In the genomic region with DNA sequence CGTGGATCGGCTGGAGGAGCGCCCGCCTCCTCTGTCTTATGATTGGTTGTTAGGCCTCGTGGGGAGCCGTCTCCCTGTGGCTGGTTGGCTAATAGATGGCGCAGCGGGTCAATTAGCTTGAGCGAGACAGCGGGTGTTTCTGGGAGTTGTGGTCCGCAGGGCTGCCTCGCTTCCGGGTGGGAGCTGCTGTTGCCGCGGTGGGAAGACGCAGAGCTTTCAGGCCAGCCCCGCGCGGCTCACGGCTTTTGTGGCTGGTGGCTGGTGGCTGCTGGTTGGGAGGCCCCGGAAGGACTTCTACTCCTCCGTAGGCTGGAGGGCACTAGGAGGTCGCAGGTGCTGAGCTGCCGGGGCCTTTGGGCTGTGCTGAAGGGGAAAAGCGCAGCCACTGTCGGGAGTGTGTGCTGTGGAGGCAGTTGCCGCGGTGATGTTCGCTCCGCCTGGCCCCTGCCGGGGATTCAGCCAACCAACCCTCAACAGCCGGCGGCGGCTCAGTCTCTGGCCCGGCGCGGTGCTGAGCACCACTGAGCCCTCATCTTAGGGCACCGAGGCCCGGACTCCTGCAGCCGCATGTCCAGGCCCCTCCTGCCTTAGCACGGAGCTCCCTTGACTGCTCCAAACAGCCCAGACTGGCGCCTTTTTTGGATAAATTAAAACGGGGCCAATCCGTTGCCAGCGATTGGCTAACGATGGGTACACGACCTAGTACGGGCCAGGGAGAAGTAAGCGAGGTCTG, we compare ENCODE assay signal across 8 cellular contexts. TPM values are rescaled to one million over a fixed set of nuclear protein-coding genes. Genes with fewer than 3 reads are reported as not detected.
DNase-seq lines count a peak whose midpoint lies in the region; ATAC-seq, FAIRE-seq and TF ChIP-seq lines count a peak whose summit lies in the region.

No MANE protein-coding gene starts in this region.

- peaks cover 19% of the 10 kb centered on the region for H3K36me3 Mint-ChIP-seq in Caco-2 (ENCODE audit: insufficient read depth, unreplicated experiment)

- H3K4me1 ChIP-seq in Caco-2 (peaks cover 5% of the 10 kb centered on the region), mesodermal cell (ENCODE audit: control insufficient read depth, insufficient read depth, low read length, poor library complexity, severe bottlenecking) (no peaks in the 10 kb centered on the region)

- peak; percentile 9 for FAIRE-seq in HTR-8/SVneo (lab: Jason Lieb, UNC)
- peak; percentile 85 for FAIRE-seq in endometrium (lab: Jason Lieb, UNC)

- POLR2A ChIA-PET in Caco-2 (lab: Charles Lee): interaction anchor here (0.6 to 3.1 kb wide), 5 partner anchors 17 to 644 kb away, joined by 3 to 66 read pairs (median 4); a partner anchor contains a TSS

- no peaks in the 10 kb centered on the region for H3K27me3 Mint-ChIP-seq in Caco-2 (ENCODE audit: insufficient read depth, unreplicated experiment)

- intact Hi-C loops in Caco-2 (cut with micrococcal nuclease; ENCODE audit: unreplicated experiment): loop anchor here (1.0 kb wide), 2 partner anchors 17 to 25 kb away; a partner anchor contains a TSS

- H3K27ac ChIP-seq in mesodermal cell (ENCODE audit: low read depth, low read length, severe bottlenecking): peak overlapping the region; percentile 95

- peak; percentile 87 for ATAC-seq in GM21381 (IDR thresholded peaks at IDR 0.05; ENCODE audit: unreplicated experiment)

- DNase-seq in Caco-2 (peak; percentile 95 to 97), HTR-8/SVneo (ENCODE audit: insufficient read length, low spot score) (peak; percentile 95), NOMO-1 treated with DMSO at 0.1 percent for 48 hours (lab: John Stamatoyannopoulos, UW; ENCODE audit: unreplicated experiment) (peak; percentile 97)
- DNase-seq in activated CD8-positive, alpha-beta memory T cell treated with anti-CD3 and anti-CD28 coated beads, Interleukin-2, amount 50 U/mL, for 4 hours: peak; percentile 93
- peak; percentile 69 for DNase-seq in stimulated activated CD8-positive, alpha-beta memory T cell treated with anti-CD3 and anti-CD28 coated beads, Interleukin-15, amount 100 ng/mL, for 24 hours (ENCODE audit: low read depth)

- H3K27me3 ChIP-seq in Caco-2 (replicated peaks; ENCODE audit: control insufficient read depth, insufficient read depth, low read length): no peaks in the 10 kb centered on the region

- H3K4me3 ChIP-seq in Caco-2 (ENCODE audit: low read depth, low read length) (peak overlapping the region; percentile 82), mesodermal cell (ENCODE audit: extremely low read depth, insufficient read depth, low read length, poor library complexity, severe bottlenecking) (peak overlapping the region; percentile 80)

- H3K4me3 Mint-ChIP-seq in Caco-2 (ENCODE audit: unreplicated experiment): peak overlapping the region; percentile 91

- peak overlapping the region; percentile 91 for H3K27ac Mint-ChIP-seq in Caco-2 (ENCODE audit: unreplicated experiment)

- no peak for TF ChIP-seq CTCF in Caco-2 (IDR thresholded peaks at IDR 0.05; ENCODE audit: insufficient read depth in 1 of 2, low read depth in 1 of 2, low read length in 1 of 2, severe bottlenecking in 1 of 2, unreplicated experiment in 1 of 2)

- 1 to 2% methylated on average over 38 to 40 of the region's 49 CpGs for WGBS in mesodermal cell (ENCODE audit: insufficient coverage in 2 of 2), 2 experiments

- H3K4me1 Mint-ChIP-seq in Caco-2 (ENCODE audit: low read depth, unreplicated experiment): peaks cover 7% of the 10 kb centered on the region

- CTCF ChIA-PET in Caco-2 (lab: Charles Lee): interaction anchor here (0.6 to 2.9 kb wide), 5 partner anchors 16 to 79 kb away, joined by 3 to 33 read pairs (median 14); a partner anchor contains a TSS

- TSS peak; percentile 87 for BruUV-seq in Caco-2 (replicated peaks; lab: Mats Ljungman, UMichigan)

- H3K9me3 ChIP-seq in Caco-2 (0 out of 2 replicates have a peak, but pooled peaks cover 3% of the 10 kb centered on the region), mesodermal cell (ENCODE audit: control insufficient read depth, low read length) (no peaks in the 10 kb centered on the region)

- H3K9me3 Mint-ChIP-seq in Caco-2 (ENCODE audit: unreplicated experiment): peaks cover 5% of the 10 kb centered on the region

- no peaks in the 10 kb centered on the region for H3K36me3 ChIP-seq in Caco-2 (ENCODE audit: control insufficient read depth, insufficient read depth, low read length)
- no peaks in the 10 kb centered on the region for H3K36me3 ChIP-seq in mesodermal cell (ENCODE audit: control insufficient read depth, insufficient read depth, low read length)

RNA-seq across cellular contexts. Expression of a gene that starts 0.7 kb away (rescaled TPM):
- 0.54 TPM in 1 of 2 replicates, not detected in the other for total RNA-seq in Caco-2 (2022)
- polyA plus RNA-seq in mesodermal cell (2013, experiment 1 of 2): 1.7 TPM
- 2.6 TPM for polyA plus RNA-seq in mesodermal cell (2013, experiment 2 of 2)

RNA-seq across cellular contexts. Expression of a gene that starts 24.9 kb away (rescaled TPM):
- 191 and 195 TPM in 2 replicates for total RNA-seq in Caco-2 (2022)
- polyA plus RNA-seq in mesodermal cell (2013, experiment 1 of 2): 157 TPM
- 165 TPM for polyA plus RNA-seq in mesodermal cell (2013, experiment 2 of 2)

Comparison
In these comparisons a context has a peak if more than half of its experiments do, and no peak if none do; other contexts are left out.
1. Peak in every context shown above with its lines: DNase-seq, ATAC-seq, H3K4me3 ChIP-seq and H3K27ac ChIP-seq.